Comparison of ENCODE assay signal across 1 cellular context in genomic region chr11:111926505-111927391, GRCh38.
A peak's percentile ranks its signal among the peaks of the same experiment; 100 is the strongest.
TF ChIP-seq lines count a peak whose summit lies in the region.

No MANE protein-coding gene starts in this region.

TF ChIP-seq in HepG2, 621 proteins besides CTCF, POLR2A, EP300 and RAD21 (continues in another document):
- TF ChIP-seq PREB (CRISPR knock-in tag; IDR thresholded peaks at IDR 0.05), result no peak
- TF ChIP-seq SNAPC5 (CRISPR knock-in tag; IDR thresholded peaks at IDR 0.05; ENCODE audit: borderline replicate concordance), result peak; percentile 29; the same call in 1 of the 2 replicates
- TF ChIP-seq HOXA3 (CRISPR knock-in tag; IDR thresholded peaks at IDR 0.05), result peak; percentile 70
- TF ChIP-seq ZNF512B (CRISPR knock-in tag; IDR thresholded peaks at IDR 0.05; ENCODE audit: borderline replicate concordance), result no peak
- TF ChIP-seq MEIS1 (CRISPR knock-in tag; IDR thresholded peaks at IDR 0.05; ENCODE audit: borderline replicate concordance), result no peak
- TF ChIP-seq ZNF781 (CRISPR knock-in tag; IDR thresholded peaks at IDR 0.05; ENCODE audit: borderline replicate concordance, not compliant biosample characterization), result peak; percentile 46
- TF ChIP-seq NFRKB (IDR thresholded peaks at IDR 0.05), result no peak
- no peak for TF ChIP-seq FOXK2 (IDR thresholded peaks at IDR 0.05)
- TF ChIP-seq PHF8 (CRISPR knock-in tag; IDR thresholded peaks at IDR 0.05), result peak; percentile 73
- TF ChIP-seq ZHX2 (IDR thresholded peaks at IDR 0.05; ENCODE audit: low read depth), result no peak
- no peak for TF ChIP-seq ZHX2 (CRISPR knock-in tag; IDR thresholded peaks at IDR 0.05; ENCODE audit: borderline replicate concordance)
- TF ChIP-seq ZNF605 (CRISPR knock-in tag; IDR thresholded peaks at IDR 0.05), result peak; percentile 90; the same call in 1 of the 2 replicates
- no peak for TF ChIP-seq ELF4 (CRISPR knock-in tag; IDR thresholded peaks at IDR 0.05; ENCODE audit: borderline replicate concordance)
- no peak for TF ChIP-seq E2F2 (CRISPR knock-in tag; IDR thresholded peaks at IDR 0.05; ENCODE audit: borderline replicate concordance)
- no peak for TF ChIP-seq ZSCAN30 (CRISPR knock-in tag; IDR thresholded peaks at IDR 0.05)
- peak; percentile 80; the same call in 1 of the 2 replicates for TF ChIP-seq FOXC1 (CRISPR knock-in tag; IDR thresholded peaks at IDR 0.05; ENCODE audit: borderline replicate concordance)
- TF ChIP-seq PCBP1 (IDR thresholded peaks at IDR 0.05; ENCODE audit: borderline replicate concordance, low read depth, low read length), result 0 out of 2 replicates have a peak, but pooled peaks have one; percentile 70
- TF ChIP-seq FOXO1 (CRISPR knock-in tag; IDR thresholded peaks at IDR 0.05), result peak; percentile 39; the same call in 1 of the 2 replicates
- TF ChIP-seq NFATC3 (CRISPR knock-in tag; IDR thresholded peaks at IDR 0.05), result 0 out of 2 replicates have a peak, but pooled peaks have one; percentile 40
- TF ChIP-seq ZFYVE20 (CRISPR knock-in tag; IDR thresholded peaks at IDR 0.05; ENCODE audit: borderline replicate concordance, low read depth), result no peak
- TF ChIP-seq JDP2 (CRISPR knock-in tag; IDR thresholded peaks at IDR 0.05; ENCODE audit: borderline replicate concordance), result no peak
- TF ChIP-seq EZH2 (conservative IDR thresholded peaks at IDR 0.05; ENCODE audit: low read depth, low read length), result no peak
- TF ChIP-seq DNMT3B (CRISPR knock-in tag; conservative IDR thresholded peaks at IDR 0.05), result no peak
- TF ChIP-seq TFDP2 (CRISPR knock-in tag; IDR thresholded peaks at IDR 0.05), result peak; percentile 87
- no peak for TF ChIP-seq BRD4 (CRISPR knock-in tag; IDR thresholded peaks at IDR 0.05)
- TF ChIP-seq BCLAF1 (IDR thresholded peaks at IDR 0.05), result no peak
- no peak for TF ChIP-seq ZNF660 (CRISPR knock-in tag; IDR thresholded peaks at IDR 0.05; ENCODE audit: borderline replicate concordance, low read depth)
- no peak for TF ChIP-seq ZBTB1 (CRISPR knock-in tag; IDR thresholded peaks at IDR 0.05; ENCODE audit: borderline replicate concordance)
- no peak for TF ChIP-seq NFE2L1 (CRISPR knock-in tag; IDR thresholded peaks at IDR 0.05; ENCODE audit: borderline replicate concordance)
- TF ChIP-seq PRMT3 (CRISPR knock-in tag; IDR thresholded peaks at IDR 0.05; ENCODE audit: borderline replicate concordance, low read depth), result no peak
- TF ChIP-seq ZNF788 (CRISPR knock-in tag; IDR thresholded peaks at IDR 0.05; ENCODE audit: borderline replicate concordance), result peak; percentile 51; the same call in 1 of the 2 replicates
- TF ChIP-seq SMAD9 (CRISPR knock-in tag; IDR thresholded peaks at IDR 0.05), result peak; percentile 87; the same call in 1 of the 2 replicates
- no peak for TF ChIP-seq RFXAP (CRISPR knock-in tag; IDR thresholded peaks at IDR 0.05; ENCODE audit: borderline replicate concordance)
- peak; percentile 78 for TF ChIP-seq ZNF33B (CRISPR knock-in tag; IDR thresholded peaks at IDR 0.05)
- TF ChIP-seq ZNF687 (CRISPR knock-in tag; IDR thresholded peaks at IDR 0.05), result peak; percentile 98
- TF ChIP-seq ZNF770 (CRISPR knock-in tag; IDR thresholded peaks at IDR 0.05), result no peak
- peak; percentile 64 for TF ChIP-seq FOXA3 (CRISPR knock-in tag; IDR thresholded peaks at IDR 0.05)
